Comparison of ENCODE assay signal across 21 cellular contexts in the genomic region with DNA sequence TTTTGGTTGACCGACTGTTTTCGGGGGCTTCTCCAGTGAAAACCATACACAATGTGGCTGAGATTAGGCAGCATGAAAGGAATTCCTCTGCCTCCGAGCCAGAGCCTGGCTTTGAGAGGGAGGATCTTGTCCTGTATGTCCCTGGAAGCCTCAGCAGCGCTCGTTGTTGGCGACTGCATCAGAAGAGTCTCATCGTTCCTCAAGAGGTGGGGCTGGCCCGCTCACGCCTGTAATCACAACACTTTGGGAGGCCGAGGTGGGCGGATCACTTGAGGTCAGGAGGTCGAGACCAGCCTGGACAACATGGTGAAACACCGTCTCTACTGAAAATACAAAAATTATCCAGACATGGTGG. TPM values are rescaled to one million over a fixed set of nuclear protein-coding genes. Genes with fewer than 3 reads are reported as not detected.
A peak's percentile ranks its signal among the peaks of the same experiment; 100 is the strongest.
DNase-seq lines count a peak whose midpoint lies in the region; ATAC-seq and TF ChIP-seq lines count a peak whose summit lies in the region.
"Had no signal": no experiment of that assay in that cellular context is flagged by ENCODE, and none has a peak within 500 bp of the region (broad histone marks: within the 10 kb centered on the region; RNA-seq: fewer than 3 reads in every experiment).

No MANE protein-coding gene starts in this region.

- peak; percentile 53 for DNase-seq in ELF-1 (ENCODE audit: low read depth, low spot score)
- DNase-seq in neural progenitor cell (ENCODE audit: low spot score), result peak; percentile 65
- no peak for DNase-seq in NCI-H2107 treated with DMSO at 0.1 percent for 48 hours (lab: John Stamatoyannopoulos, UW; ENCODE audit: unreplicated experiment)
- no peak for DNase-seq in SKM-1 treated with dmso at 0.1 percent for 144 hours (lab: John Stamatoyannopoulos, UW; ENCODE audit: unreplicated experiment)
- DNase-seq: C1 segment of cervical spinal cord; Calu3; CD4-positive, alpha-beta memory T cell; COR-L47; DMS153; DND-41; GDM1; GM23248; HFFc6 had no signal

- H3K4me1 ChIP-seq in ectodermal cell (ENCODE audit: control insufficient read depth, insufficient read depth, low read length) (peaks cover 19% of the 10 kb centered on the region), neural progenitor cell (peaks cover 14% of the 10 kb centered on the region)
- H3K4me1 ChIP-seq: HAP-1 had no signal

- no peaks in the 10 kb centered on the region for H3K79me2 ChIP-seq in neural progenitor cell (ENCODE audit: low read depth)

- peak overlapping the region; percentile 89 for H2AFZ ChIP-seq in neural progenitor cell (replicated peaks)
- H2AFZ ChIP-seq: GM23248 had no signal

- H3K9me3 ChIP-seq in ectodermal cell (ENCODE audit: control insufficient read depth, low read length), result no peaks in the 10 kb centered on the region
- no peaks in the 10 kb centered on the region for H3K9me3 ChIP-seq in neural progenitor cell (ENCODE audit: low read depth)
- H3K9me3 ChIP-seq: HAP-1 had no signal

- H3K4me1 Mint-ChIP-seq in neural progenitor cell, result peaks cover 13% of the 10 kb centered on the region
- H3K4me1 Mint-ChIP-seq: CD4-positive, alpha-beta memory T cell had no signal

- no peaks in the 10 kb centered on the region for H3K36me3 Mint-ChIP-seq in neural progenitor cell
- H3K36me3 Mint-ChIP-seq: CD4-positive, alpha-beta memory T cell had no signal

- TF ChIP-seq CTCF in neural progenitor cell (IDR thresholded peaks at IDR 0.05), result no peak

- 65 to 71% methylated on average over 13 of the region's 13 CpGs for WGBS in ectodermal cell, 2 experiments

- H3K27ac ChIP-seq in ectodermal cell (ENCODE audit: insufficient read depth, low read depth, low read length, poor library complexity, severe bottlenecking) (peak overlapping the region; percentile 69), neural progenitor cell (peak overlapping the region; percentile 9)
- H3K27ac ChIP-seq: GM23248 had no signal

- ATAC-seq in HG03460 (IDR thresholded peaks at IDR 0.05; ENCODE audit: unreplicated experiment), result no peak
- ATAC-seq: GM12878 had no signal

- H3K27me3 Mint-ChIP-seq in neural progenitor cell (ENCODE audit: insufficient read depth, low read depth), result peaks cover 9% of the 10 kb centered on the region

- no peaks in the 10 kb centered on the region for H4K20me1 ChIP-seq in neural progenitor cell (ENCODE audit: low read depth)

- H3K36me3 ChIP-seq in ectodermal cell (ENCODE audit: control insufficient read depth, insufficient read depth, low read length), result no peaks in the 10 kb centered on the region
- no peaks in the 10 kb centered on the region for H3K36me3 ChIP-seq in neural progenitor cell
- H3K36me3 ChIP-seq: HAP-1 had no signal

- H3K4me3 Mint-ChIP-seq in neural progenitor cell, result no peak overlapping the region
- H3K4me3 Mint-ChIP-seq: CD4-positive, alpha-beta memory T cell; HFFc6 had no signal

- no peaks in the 10 kb centered on the region for H3K9me3 Mint-ChIP-seq in neural progenitor cell
- H3K9me3 Mint-ChIP-seq: HFFc6 had no signal

- H3K4me3 ChIP-seq in ectodermal cell (ENCODE audit: insufficient read depth, low read depth, low read length), result no peak overlapping the region
- no peak overlapping the region for H3K4me3 ChIP-seq in neural progenitor cell
- H3K4me3 ChIP-seq: GM12878, GM23248, HAP-1 had no signal

- H3F3A ChIP-seq in neural progenitor cell (ENCODE audit: low read depth), result peaks cover 9% of the 10 kb centered on the region

- H3K27me3 ChIP-seq in ectodermal cell (ENCODE audit: control insufficient read depth, insufficient read depth, low read length, poor library complexity, severe bottlenecking) (peaks cover 4% of the 10 kb centered on the region), neural progenitor cell (no peaks in the 10 kb centered on the region)

- H3K9ac ChIP-seq in neural progenitor cell, result no peak overlapping the region
- H3K9ac ChIP-seq: GM23248 had no signal

- H3K27ac Mint-ChIP-seq in neural progenitor cell, result peak overlapping the region; percentile 83
- H3K27ac Mint-ChIP-seq: CD4-positive, alpha-beta memory T cell; HFFc6 had no signal

- peak overlapping the region; percentile 50 for H3K4me2 ChIP-seq in neural progenitor cell

RNA-seq across cellular contexts. Expression of a gene that starts 15.0 kb away (rescaled TPM):
- 0.65 TPM for polyA plus RNA-seq in ectodermal cell (2013, experiment 1 of 4)
- polyA plus RNA-seq in ectodermal cell (2013, experiment 2 of 4), result 0.85 TPM
- polyA plus RNA-seq in ectodermal cell (2013, experiment 3 of 4), result 0.59 TPM
- polyA plus RNA-seq in ectodermal cell (2013, experiment 4 of 4), result 0.53 TPM
- total RNA-seq in neural progenitor cell (ENCODE audit: low replicate concordance), result 1.1 TPM in 1 of 2 replicates, not detected in the other
- total RNA-seq: A172; A673; Calu3; CD4-positive, alpha-beta memory T cell; GM12878; GM23248; H4; HFFc6 had no signal
- polyA plus RNA-seq: BJ; CD4-positive, alpha-beta memory T cell; GM12878; GM23248 had no signal

RNA-seq across cellular contexts. Expression of a gene that starts 31.2 kb away (rescaled TPM):
- 0.41 TPM for polyA plus RNA-seq in ectodermal cell (2013, experiment 1 of 4)
- polyA plus RNA-seq in ectodermal cell (2013, experiment 2 of 4), result 0.34 TPM
- polyA plus RNA-seq in ectodermal cell (2013, experiment 3 of 4), result 0.64 TPM
- 0.69 TPM for polyA plus RNA-seq in ectodermal cell (2013, experiment 4 of 4)
- 1.9 and 3.7 TPM in 2 replicates for total RNA-seq in neural progenitor cell (ENCODE audit: low replicate concordance)
- total RNA-seq: Calu3; CD4-positive, alpha-beta memory T cell; GM23248; HFFc6 had no signal
- polyA plus RNA-seq: CD4-positive, alpha-beta memory T cell had no signal

RNA-seq across cellular contexts. Expression of a gene that starts 39.8 kb away (rescaled TPM):
- 23.8 TPM for polyA plus RNA-seq in ectodermal cell (2013, experiment 1 of 4)
- 27.7 TPM for polyA plus RNA-seq in ectodermal cell (2013, experiment 2 of 4)
- polyA plus RNA-seq in ectodermal cell (2013, experiment 3 of 4), result 22.3 TPM
- 21.5 TPM for polyA plus RNA-seq in ectodermal cell (2013, experiment 4 of 4)
- 19.4 and 26.9 TPM in 2 replicates for total RNA-seq in neural progenitor cell (ENCODE audit: low replicate concordance)

RNA-seq across cellular contexts. Expression of a gene that starts 51.3 kb away (rescaled TPM):
- polyA plus RNA-seq in ectodermal cell (2013, experiment 1 of 4), result not detected
- not detected for polyA plus RNA-seq in ectodermal cell (2013, experiment 2 of 4)
- polyA plus RNA-seq in ectodermal cell (2013, experiment 3 of 4), result 0.16 TPM
- not detected for polyA plus RNA-seq in ectodermal cell (2013, experiment 4 of 4)
- not detected in 2 replicates for total RNA-seq in neural progenitor cell (ENCODE audit: low replicate concordance)
- total RNA-seq: A673; Calu3; CD4-positive, alpha-beta memory T cell; GM12878; GM23248; H4; HFFc6 had no signal
- polyA plus RNA-seq: BJ; CD4-positive, alpha-beta memory T cell; GM23248 had no signal

RNA-seq across cellular contexts. Expression of a gene that starts 56.1 kb away (rescaled TPM):
- 141 TPM for polyA plus RNA-seq in ectodermal cell (2013, experiment 1 of 4)
- polyA plus RNA-seq in ectodermal cell (2013, experiment 2 of 4), result 134 TPM
- 163 TPM for polyA plus RNA-seq in ectodermal cell (2013, experiment 3 of 4)
- 178 TPM for polyA plus RNA-seq in ectodermal cell (2013, experiment 4 of 4)
- 155 and 160 TPM in 2 replicates for total RNA-seq in neural progenitor cell (ENCODE audit: low replicate concordance)

Comparison
In these comparisons a context has a peak if more than half of its experiments do, and no peak if none do; other contexts are left out.
1. DNase-seq: peak in ELF-1 (single experiment) and neural progenitor cell (single experiment); none in NCI-H2107 treated with DMSO at 0.1 percent for 48 hours (single experiment) and SKM-1 treated with dmso at 0.1 percent for 144 hours (single experiment).